8 cellular contexts compared by ENCODE assay signal in genomic region chr11:34359548-34359891, GRCh38. TPM values are rescaled to one million over a fixed set of nuclear protein-coding genes. Genes with fewer than 3 reads are reported as not detected.
DNase-seq lines count a peak whose midpoint lies in the region; ATAC-seq and TF ChIP-seq lines count a peak whose summit lies in the region.

No MANE protein-coding gene starts in this region.

- no peaks in the 10 kb centered on the region for H3K9me2 ChIP-seq in Karpas-422 (replicated peaks; ENCODE audit: insufficient read depth, low read length)

- H3K27me3 ChIP-seq in CD8-positive, alpha-beta memory T cell (ENCODE audit: insufficient read depth, low read length, poor library complexity, severe bottlenecking) = peaks cover 16% of the 10 kb centered on the region
- H3K27me3 ChIP-seq in Karpas-422 (ENCODE audit: low read length) = no peaks in the 10 kb centered on the region
- H3K27me3 ChIP-seq in neural progenitor cell = peaks cover 62% of the 10 kb centered on the region

- no peaks in the 10 kb centered on the region for H3K36me3 ChIP-seq in CD8-positive, alpha-beta memory T cell (ENCODE audit: insufficient read depth, low read length)
- H3K36me3 ChIP-seq in Karpas-422 (ENCODE audit: insufficient read depth, low read length) (no peaks in the 10 kb centered on the region), neural progenitor cell (no peaks in the 10 kb centered on the region)

- ATAC-seq in HG02885 (IDR thresholded peaks at IDR 0.05; ENCODE audit: poor library complexity, unreplicated experiment) = no peak

- peaks cover 19% of the 10 kb centered on the region for H3F3A ChIP-seq in neural progenitor cell (ENCODE audit: low read depth)

- no peak overlapping the region for H2AFZ ChIP-seq in Karpas-422 (ENCODE audit: low read length)
- H2AFZ ChIP-seq in neural progenitor cell (replicated peaks) = peak overlapping the region; percentile 46

- H3K9ac ChIP-seq in Karpas-422 (ENCODE audit: low read length) (no peak overlapping the region), neural progenitor cell (no peak overlapping the region)

- H3K4me3 Mint-ChIP-seq in CD8-positive, alpha-beta memory T cell = peak overlapping the region; percentile 82 to 93 (median 87)
- H3K4me3 Mint-ChIP-seq in neural progenitor cell = peak overlapping the region; percentile 85

- DNase-seq in CD8-positive, alpha-beta memory T cell = no peak
- no peak for DNase-seq in Karpas-422
- DNase-seq in coronary artery (ENCODE audit: low spot score) = no peak
- DNase-seq in neural progenitor cell (ENCODE audit: low spot score) = peak; percentile 13
- DNase-seq in stimulated activated CD4-positive, alpha-beta T cell treated with anti-CD3 and anti-CD28 coated beads, Interleukin-2, amount 100 ng/mL, for 24 hours = no peak
- DNase-seq in HK-2 (ENCODE audit: unreplicated experiment) = no peak
- no peak for DNase-seq in mucosa of gallbladder (ENCODE audit: low spot score)

- peaks cover 0 to 2% (median 0%) of the 10 kb centered on the region in 3 donors for H3K36me3 Mint-ChIP-seq in CD8-positive, alpha-beta memory T cell
- no peaks in the 10 kb centered on the region for H3K36me3 Mint-ChIP-seq in neural progenitor cell

- no peaks in the 10 kb centered on the region for H3K9me3 Mint-ChIP-seq in CD8-positive, alpha-beta memory T cell
- no peaks in the 10 kb centered on the region for H3K9me3 Mint-ChIP-seq in neural progenitor cell

- POLR2A ChIA-PET in CD8-positive, alpha-beta memory T cell (lab: Charles Lee) = no interaction called here

- H3K27ac Mint-ChIP-seq in CD8-positive, alpha-beta memory T cell = peak overlapping the region in 1 of 8 donors; percentile 57
- H3K27ac Mint-ChIP-seq in neural progenitor cell = no peak overlapping the region

- H3K79me2 ChIP-seq in Karpas-422 (ENCODE audit: low read length) = no peaks in the 10 kb centered on the region
- H3K79me2 ChIP-seq in neural progenitor cell (ENCODE audit: low read depth) = no peaks in the 10 kb centered on the region

- H4K20me1 ChIP-seq in Karpas-422 (ENCODE audit: insufficient read depth, low read depth, low read length) = peaks cover 15% of the 10 kb centered on the region; the same call in 1 of the 2 replicates
- peaks cover 22% of the 10 kb centered on the region for H4K20me1 ChIP-seq in neural progenitor cell (ENCODE audit: low read depth)

- CTCF ChIA-PET in CD8-positive, alpha-beta memory T cell (lab: Charles Lee) = no interaction called here

- H3K9me3 ChIP-seq in CD8-positive, alpha-beta memory T cell (ENCODE audit: low read length) = no peaks in the 10 kb centered on the region
- H3K9me3 ChIP-seq in Karpas-422 (ENCODE audit: low read length) = no peaks in the 10 kb centered on the region
- no peaks in the 10 kb centered on the region for H3K9me3 ChIP-seq in neural progenitor cell (ENCODE audit: low read depth)

- TF ChIP-seq CTCF in coronary artery (IDR thresholded peaks at IDR 0.05) (peak; percentile 1), neural progenitor cell (IDR thresholded peaks at IDR 0.05) (peak; percentile 47)

- H3K27me3 Mint-ChIP-seq in CD8-positive, alpha-beta memory T cell = peaks cover 24 to 58% of the 10 kb centered on the region in 2 donors
- H3K27me3 Mint-ChIP-seq in neural progenitor cell (ENCODE audit: insufficient read depth, low read depth) = peaks cover 9% of the 10 kb centered on the region

- H3K4me2 ChIP-seq in Karpas-422 (ENCODE audit: low read depth, low read length, poor library complexity, severe bottlenecking) (peak overlapping the region; percentile 62), neural progenitor cell (peak overlapping the region; percentile 76)

- H3K4me3 ChIP-seq in CD8-positive, alpha-beta memory T cell (ENCODE audit: low read length) = peak overlapping the region; percentile 83
- H3K4me3 ChIP-seq in Karpas-422 (ENCODE audit: low read length) = no peak overlapping the region
- peak overlapping the region; percentile 85 for H3K4me3 ChIP-seq in coronary artery
- peak overlapping the region; percentile 59 for H3K4me3 ChIP-seq in neural progenitor cell

- H3K4me1 Mint-ChIP-seq in CD8-positive, alpha-beta memory T cell = peaks cover 13 to 28% (median 26%) of the 10 kb centered on the region in 3 donors
- H3K4me1 Mint-ChIP-seq in neural progenitor cell = peaks cover 22% of the 10 kb centered on the region

- peaks cover 8% of the 10 kb centered on the region for H3K4me1 ChIP-seq in CD8-positive, alpha-beta memory T cell (ENCODE audit: insufficient read depth, low read length)
- H3K4me1 ChIP-seq in Karpas-422 (ENCODE audit: low read length) (peaks cover 15% of the 10 kb centered on the region), neural progenitor cell (peaks cover 7% of the 10 kb centered on the region)

- no peak overlapping the region for H3K27ac ChIP-seq in CD8-positive, alpha-beta memory T cell (ENCODE audit: low read depth, low read length)
- H3K27ac ChIP-seq in Karpas-422 (ENCODE audit: low read length) = no peak overlapping the region
- no peak overlapping the region for H3K27ac ChIP-seq in coronary artery
- H3K27ac ChIP-seq in neural progenitor cell = no peak overlapping the region

RNA-seq across cellular contexts. Expression of gene ABTB2, which starts 1.7 kb away (rescaled TPM):
- 1 to 10 TPM; 5.4 to 5.5 TPM for total RNA-seq in CD8-positive, alpha-beta memory T cell
- polyA plus RNA-seq in CD8-positive, alpha-beta memory T cell = 0.05 TPM
- not detected in 2 replicates for total RNA-seq in Karpas-422 (2014; rRNA removed; shearing (Covaris generic); ENCODE audit: low replicate concordance)
- 0.37 and 0.84 TPM in 2 replicates for total RNA-seq in neural progenitor cell (ENCODE audit: low replicate concordance)
- total RNA-seq in mucosa of gallbladder = 9.8 TPM
